32 cellular contexts compared by ENCODE assay signal in the genomic region with DNA sequence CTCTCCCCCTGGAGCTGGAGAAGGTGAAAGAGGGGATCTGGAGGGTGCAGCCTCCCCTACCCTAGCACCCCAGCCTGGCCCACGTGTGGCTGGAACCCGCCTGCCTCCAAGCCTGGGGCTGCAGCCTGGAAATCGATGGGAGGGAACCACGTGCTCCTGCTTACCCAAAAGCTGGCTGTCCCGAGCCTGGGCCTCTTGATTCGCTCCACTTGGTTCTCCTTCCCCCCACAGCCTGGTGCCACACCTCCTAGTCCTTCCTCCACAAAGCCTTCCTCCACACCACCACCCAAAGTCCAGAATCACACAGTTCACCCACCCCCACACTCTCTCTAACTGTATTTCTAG.
"Had no signal": no experiment of that assay in that cellular context is flagged by ENCODE, and none has a peak within 500 bp of the region (broad histone marks: within the 10 kb centered on the region; RNA-seq: fewer than 3 reads in every experiment).

No MANE protein-coding gene starts in this region.

- FAIRE-seq: bronchial epithelial cell, endometrium, pancreas had no signal

- H3K27ac ChIP-seq: colonic mucosa, epithelial cell of prostate, esophagus squamous epithelium, heart right ventricle, left lung, lower lobe of right lung, pancreas, prostate gland, upper lobe of left lung, WERI-Rb-1 had no signal

- H3K27me3 Mint-ChIP-seq: activated T-cell treated with anti-CD3 and anti-CD28 coated beads, Interleukin-2, amount 50 U/mL, for 24 hours; natural killer cell treated with Interleukin-12 subunit alpha and Interleukin-12 subunit beta and Interleukin-15 and Interleukin-18, amount 100 ng/mL, for 72 hours; stimulated activated naive CD8-positive, alpha-beta T cell treated with anti-CD3 and anti-CD28 coated beads, Interleukin-15, amount 100 ng/mL, for 72 hours had no signal

- H3K9me3 ChIP-seq: colonic mucosa, esophagus squamous epithelium, heart right ventricle, left lung, lower lobe of right lung, pancreas, prostate gland, upper lobe of left lung had no signal

- H3K27me3 ChIP-seq: colonic mucosa, esophagus squamous epithelium, heart right ventricle, left lung, pancreas, upper lobe of left lung had no signal

- H3K4me3 ChIP-seq: colonic mucosa, esophagus squamous epithelium, heart right ventricle, left lung, lower lobe of right lung, pancreas, prostate gland, smooth muscle cell, upper lobe of left lung had no signal

- DNase-seq: activated CD4-positive, alpha-beta T cell treated with anti-CD3 and anti-CD28 coated beads for 48 hours; activated CD4-positive, alpha-beta T cell treated with anti-CD3 and anti-CD28 coated beads, Interleukin-2, amount 50 U/mL, for 48 hours; activated CD8-positive, alpha-beta memory T cell treated with anti-CD3 and anti-CD28 coated beads, Interleukin-2, amount 50 U/mL, for 48 hours; activated gamma-delta T cell; activated naive CD4-positive, alpha-beta T cell treated with anti-CD3 and anti-CD28 coated beads, Interleukin-2, amount 10 ng/mL, durations not matched to agents 7 days and 5 days; activated T-cell treated with anti-CD3 and anti-CD28 coated beads, Interleukin-2, amount 50 U/mL, for 24 hours; colonic mucosa; effector CD8-positive, alpha-beta T cell; esophagus squamous epithelium; foreskin melanocyte; heart right ventricle; left lung; lower lobe of right lung; mesendoderm; pancreas; retina; stimulated activated CD4-positive, alpha-beta T cell treated with anti-CD3 and anti-CD28 coated beads, Interleukin-1b, Interleukin-23, amount 100 ng/mL, for 48 hours; stimulated activated CD4-positive, alpha-beta T cell treated with anti-CD3 and anti-CD28 coated beads, Interleukin-4, amount 100 ng/mL, for 4 hours; stimulated activated CD8-positive, alpha-beta memory T cell treated with anti-CD3 and anti-CD28 coated beads, Interleukin-4, amount 100 ng/mL, for 48 hours; stimulated activated naive CD8-positive, alpha-beta T cell treated with anti-CD3 and anti-CD28 coated beads, Interleukin-15, amount 100 ng/mL, for 72 hours; substantia nigra; T-helper 1 cell; upper lobe of left lung had no signal

- H3K4me1 ChIP-seq: colonic mucosa, esophagus squamous epithelium, left lung, pancreas, prostate gland had no signal

- H3K9me3 Mint-ChIP-seq: activated naive CD4-positive, alpha-beta T cell treated with anti-CD3 and anti-CD28 coated beads, Interleukin-2, amount 10 ng/mL, durations not matched to agents 7 days and 5 days; activated T-cell treated with anti-CD3 and anti-CD28 coated beads, Interleukin-2, amount 50 U/mL, for 24 hours; natural killer cell treated with Interleukin-12 subunit alpha and Interleukin-12 subunit beta and Interleukin-15 and Interleukin-18, amount 100 ng/mL, for 72 hours; stimulated activated memory B cell treated with anti-CD40 and anti-IgM and Interleukin-4, amounts not matched to agents 10 μg/mL and 1 μg/mL and 100 μg/mL, for 72 hours; stimulated activated naive CD8-positive, alpha-beta T cell treated with anti-CD3 and anti-CD28 coated beads, Interleukin-15, amount 100 ng/mL, for 72 hours had no signal

- H3K27ac Mint-ChIP-seq: activated naive CD4-positive, alpha-beta T cell treated with anti-CD3 and anti-CD28 coated beads, Interleukin-2, amount 10 ng/mL, durations not matched to agents 7 days and 5 days; activated T-cell treated with anti-CD3 and anti-CD28 coated beads, Interleukin-2, amount 50 U/mL, for 24 hours; stimulated activated memory B cell treated with anti-CD40 and anti-IgM and Interleukin-4, amounts not matched to agents 10 μg/mL and 1 μg/mL and 100 μg/mL, for 72 hours had no signal

- H3K4me2 ChIP-seq: smooth muscle cell had no signal

- H3K36me3 Mint-ChIP-seq: activated naive CD4-positive, alpha-beta T cell treated with anti-CD3 and anti-CD28 coated beads, Interleukin-2, amount 10 ng/mL, durations not matched to agents 7 days and 5 days; natural killer cell treated with Interleukin-12 subunit alpha and Interleukin-12 subunit beta and Interleukin-15 and Interleukin-18, amount 100 ng/mL, for 72 hours; stimulated activated memory B cell treated with anti-CD40 and anti-IgM and Interleukin-4, amounts not matched to agents 10 μg/mL and 1 μg/mL and 100 μg/mL, for 72 hours had no signal

- H3K4me1 Mint-ChIP-seq: stimulated activated memory B cell treated with anti-CD40 and anti-IgM and Interleukin-4, amounts not matched to agents 10 μg/mL and 1 μg/mL and 100 μg/mL, for 72 hours; stimulated activated naive CD8-positive, alpha-beta T cell treated with anti-CD3 and anti-CD28 coated beads, Interleukin-15, amount 100 ng/mL, for 72 hours had no signal

- H3K36me3 ChIP-seq: colonic mucosa, esophagus squamous epithelium, heart right ventricle, left lung, lower lobe of right lung, pancreas, prostate gland, upper lobe of left lung, WERI-Rb-1 had no signal

- H3K4me3 Mint-ChIP-seq: activated naive CD4-positive, alpha-beta T cell treated with anti-CD3 and anti-CD28 coated beads, Interleukin-2, amount 10 ng/mL, durations not matched to agents 7 days and 5 days; activated T-cell treated with anti-CD3 and anti-CD28 coated beads, Interleukin-2, amount 50 U/mL, for 24 hours; natural killer cell treated with Interleukin-12 subunit alpha and Interleukin-12 subunit beta and Interleukin-15 and Interleukin-18, amount 100 ng/mL, for 72 hours; stimulated activated memory B cell treated with anti-CD40 and anti-IgM and Interleukin-4, amounts not matched to agents 10 μg/mL and 1 μg/mL and 100 μg/mL, for 72 hours; stimulated activated naive CD8-positive, alpha-beta T cell treated with anti-CD3 and anti-CD28 coated beads, Interleukin-15, amount 100 ng/mL, for 72 hours had no signal

- ATAC-seq: activated CD4-positive, CD25-positive, alpha-beta regulatory T cell treated with anti-CD3 and anti-CD28 coated beads, Interleukin-2, amount 50 U/mL, for 24 hours; heart right ventricle; left lung; lower lobe of right lung; natural killer cell treated with Interleukin-12 subunit alpha and Interleukin-12 subunit beta and Interleukin-15 and Interleukin-18, amount 100 ng/mL, for 72 hours; pancreas; stimulated activated memory B cell treated with anti-CD40 and anti-IgM and Interleukin-4, amounts not matched to agents 10 μg/mL and 1 μg/mL and 100 μg/mL, for 72 hours; stimulated activated naive CD8-positive, alpha-beta T cell treated with anti-CD3 and anti-CD28 coated beads, Interleukin-15, amount 100 ng/mL, for 72 hours had no signal
